In the genomic region with DNA sequence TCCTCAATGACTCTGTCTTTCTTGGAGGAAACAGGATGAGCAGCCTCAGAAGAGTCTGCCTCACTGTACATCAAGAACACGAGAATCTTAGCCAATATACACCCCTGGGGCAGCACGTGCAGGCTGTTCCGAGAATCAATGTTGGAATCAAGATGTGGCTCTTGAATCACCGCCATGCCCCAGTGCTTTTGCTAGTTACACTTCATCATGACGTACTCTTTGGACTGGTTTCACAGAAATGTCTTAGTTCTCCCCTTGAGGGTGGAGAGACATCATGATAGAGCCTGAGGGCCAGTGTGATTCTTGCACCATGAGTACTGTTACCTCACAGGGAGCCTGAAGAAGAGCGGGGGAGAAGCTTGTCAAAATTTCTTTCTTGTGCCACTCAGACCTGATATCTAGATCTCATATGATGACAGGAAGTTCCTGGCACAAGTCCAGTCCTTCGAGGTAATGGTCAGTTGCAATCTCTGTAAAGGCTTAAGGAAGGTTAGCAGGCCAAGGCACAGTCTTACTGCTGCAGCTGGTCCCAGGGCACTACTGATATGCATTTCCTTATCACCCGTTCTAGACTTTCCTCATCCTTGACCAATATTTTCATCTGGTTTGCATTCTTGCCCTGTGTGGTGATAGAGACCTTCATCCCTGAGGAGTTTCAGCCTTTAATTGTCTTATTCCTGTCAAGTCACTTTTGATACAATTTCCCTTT, we compare ENCODE assay signal across 15 cellular contexts. TPM values are rescaled to one million over a fixed set of nuclear protein-coding genes. Genes with fewer than 3 reads are reported as not detected.
DNase-seq lines count a peak whose midpoint lies in the region; ATAC-seq, FAIRE-seq and TF ChIP-seq lines count a peak whose summit lies in the region.
"Had no signal": no experiment of that assay in that cellular context is flagged by ENCODE, and none has a peak within 500 bp of the region (broad histone marks: within the 10 kb centered on the region; RNA-seq: fewer than 3 reads in every experiment).

No MANE protein-coding gene starts in this region.

- no peaks in the 10 kb centered on the region for H3K36me3 ChIP-seq in neural progenitor cell

- POLR2A ChIA-PET in A549 (lab: Yijun Ruan, JAX), result no interaction called here

- TF ChIP-seq RAD21 in A549 (conservative IDR thresholded peaks at IDR 0.05 in 1 of 2, IDR thresholded peaks at IDR 0.05 in 1 of 2), result no peak

- H3K4me1 ChIP-seq in A549 (peaks cover 77% of the 10 kb centered on the region), neural progenitor cell (peaks cover 8% of the 10 kb centered on the region)

- H3K4me3 Mint-ChIP-seq in neural progenitor cell, result no peak overlapping the region
- H3K4me3 Mint-ChIP-seq: natural killer cell; stimulated activated naive B cell treated with anti-CD40 and anti-IgM and Interleukin-4, amounts not matched to agents 10 μg/mL and 1 μg/mL and 100 μg/mL, for 72 hours had no signal

- no peak for TF ChIP-seq CTCF in A549 (IDR thresholded peaks at IDR 0.05)
- TF ChIP-seq CTCF in neural progenitor cell (IDR thresholded peaks at IDR 0.05), result no peak

- H3K27me3 Mint-ChIP-seq in neural progenitor cell (ENCODE audit: insufficient read depth, low read depth), result no peaks in the 10 kb centered on the region
- H3K27me3 Mint-ChIP-seq: stimulated activated naive B cell treated with anti-CD40 and anti-IgM and Interleukin-4, amounts not matched to agents 10 μg/mL and 1 μg/mL and 100 μg/mL, for 72 hours had no signal

- no peak overlapping the region for H2AFZ ChIP-seq in neural progenitor cell (replicated peaks)

- no peaks in the 10 kb centered on the region for H4K20me1 ChIP-seq in neural progenitor cell (ENCODE audit: low read depth)

- peak; percentile 56 to 65; a peak in 5 of 6 replicates for ATAC-seq in A549
- no peak for ATAC-seq in HG03025 (IDR thresholded peaks at IDR 0.05; ENCODE audit: low FRiP score, unreplicated experiment)
- ATAC-seq: stimulated activated naive B cell treated with anti-CD40 and anti-IgM and Interleukin-4, amounts not matched to agents 10 μg/mL and 1 μg/mL and 100 μg/mL, for 72 hours had no signal

- peak overlapping the region; percentile 61 for H3K4me2 ChIP-seq in A549
- H3K4me2 ChIP-seq in neural progenitor cell, result no peak overlapping the region
- H3K4me2 ChIP-seq: SK-N-SH had no signal

- peak overlapping the region; percentile 68 to 77 for H3K27ac ChIP-seq in A549
- H3K27ac ChIP-seq in neural progenitor cell, result no peak overlapping the region

- no peaks in the 10 kb centered on the region for H3K36me3 Mint-ChIP-seq in neural progenitor cell
- H3K36me3 Mint-ChIP-seq: natural killer cell; stimulated activated naive B cell treated with anti-CD40 and anti-IgM and Interleukin-4, amounts not matched to agents 10 μg/mL and 1 μg/mL and 100 μg/mL, for 72 hours had no signal

- FAIRE-seq in A549 (lab: Jason Lieb, UNC), result no peak

- no peak overlapping the region for H3K27ac Mint-ChIP-seq in neural progenitor cell
- H3K27ac Mint-ChIP-seq: natural killer cell; stimulated activated naive B cell treated with anti-CD40 and anti-IgM and Interleukin-4, amounts not matched to agents 10 μg/mL and 1 μg/mL and 100 μg/mL, for 72 hours had no signal

- H3F3A ChIP-seq in neural progenitor cell (ENCODE audit: low read depth), result no peaks in the 10 kb centered on the region

- DNase-seq in A549 (ENCODE audit: low read depth in 1 of 2, low spot score in 1 of 2) (peak in 1 of 2 experiments; percentile 66), fibroblast of peridontal ligament (ENCODE audit: extremely low read depth) (peak; percentile 69), mucosa of gallbladder (ENCODE audit: low spot score) (peak; percentile 56), neural progenitor cell (ENCODE audit: low spot score) (no peak), NCI-H345 (lab: John Stamatoyannopoulos, UW) (no peak), C1 segment of cervical spinal cord (lab: John Stamatoyannopoulos, UW) (no peak)
- DNase-seq: activated naive CD4-positive, alpha-beta T cell treated with anti-CD3 and anti-CD28 coated beads, Interleukin-2, amount 50 U/mL, for 16 hours; dermis blood vessel endothelial cell; natural killer cell; NCI-H1417 treated with DMSO at 0.1 percent for 48 hours; NCI-H526 treated with DMSO at 0.1 percent for 48 hours; SK-N-SH; stimulated activated naive B cell treated with anti-CD40 and anti-IgM and Interleukin-4, amounts not matched to agents 10 μg/mL and 1 μg/mL and 100 μg/mL, for 72 hours had no signal

- H3K9me3 ChIP-seq in A549 (no peaks in the 10 kb centered on the region), neural progenitor cell (ENCODE audit: low read depth) (no peaks in the 10 kb centered on the region)
- H3K9me3 ChIP-seq: SK-N-SH had no signal

- H3K4me3 ChIP-seq in A549, result no peak overlapping the region
- no peak overlapping the region for H3K4me3 ChIP-seq in neural progenitor cell

- CTCF ChIA-PET in A549 (lab: Yijun Ruan, JAX), result interaction anchor here (1.7 to 3.3 kb wide), 3 partner anchors 14 to 322 kb away, joined by 9 to 16 read pairs (median 10); no protein-coding TSS in a partner anchor

- H3K79me2 ChIP-seq in neural progenitor cell (ENCODE audit: low read depth), result no peaks in the 10 kb centered on the region

- no peak for TF ChIP-seq POLR2A in A549 (IDR thresholded peaks at IDR 0.05; ENCODE audit: low read length)

- 53% methylated on average over 8 of the region's 8 CpGs for whole genome bisulfite sequencing in A549 (ENCODE audit: missing lambda C conversion rate)

- H3K9ac ChIP-seq in neural progenitor cell, result no peak overlapping the region
- H3K9ac ChIP-seq: SK-N-SH had no signal

- TF ChIP-seq EP300 in A549 (IDR thresholded peaks at IDR 0.05), result peak; percentile 32 to 70; a peak in 2 of 5 replicates

- no peaks in the 10 kb centered on the region for H3K27me3 ChIP-seq in neural progenitor cell

- peaks cover 13% of the 10 kb centered on the region for H3K4me1 Mint-ChIP-seq in neural progenitor cell

- no peaks in the 10 kb centered on the region for H3K9me3 Mint-ChIP-seq in neural progenitor cell
- H3K9me3 Mint-ChIP-seq: natural killer cell; stimulated activated naive B cell treated with anti-CD40 and anti-IgM and Interleukin-4, amounts not matched to agents 10 μg/mL and 1 μg/mL and 100 μg/mL, for 72 hours had no signal

TF ChIP-seq in A549, 52 proteins besides CTCF, POLR2A, EP300 and RAD21 (continues in another document):
- TF ChIP-seq, protein P1, sequence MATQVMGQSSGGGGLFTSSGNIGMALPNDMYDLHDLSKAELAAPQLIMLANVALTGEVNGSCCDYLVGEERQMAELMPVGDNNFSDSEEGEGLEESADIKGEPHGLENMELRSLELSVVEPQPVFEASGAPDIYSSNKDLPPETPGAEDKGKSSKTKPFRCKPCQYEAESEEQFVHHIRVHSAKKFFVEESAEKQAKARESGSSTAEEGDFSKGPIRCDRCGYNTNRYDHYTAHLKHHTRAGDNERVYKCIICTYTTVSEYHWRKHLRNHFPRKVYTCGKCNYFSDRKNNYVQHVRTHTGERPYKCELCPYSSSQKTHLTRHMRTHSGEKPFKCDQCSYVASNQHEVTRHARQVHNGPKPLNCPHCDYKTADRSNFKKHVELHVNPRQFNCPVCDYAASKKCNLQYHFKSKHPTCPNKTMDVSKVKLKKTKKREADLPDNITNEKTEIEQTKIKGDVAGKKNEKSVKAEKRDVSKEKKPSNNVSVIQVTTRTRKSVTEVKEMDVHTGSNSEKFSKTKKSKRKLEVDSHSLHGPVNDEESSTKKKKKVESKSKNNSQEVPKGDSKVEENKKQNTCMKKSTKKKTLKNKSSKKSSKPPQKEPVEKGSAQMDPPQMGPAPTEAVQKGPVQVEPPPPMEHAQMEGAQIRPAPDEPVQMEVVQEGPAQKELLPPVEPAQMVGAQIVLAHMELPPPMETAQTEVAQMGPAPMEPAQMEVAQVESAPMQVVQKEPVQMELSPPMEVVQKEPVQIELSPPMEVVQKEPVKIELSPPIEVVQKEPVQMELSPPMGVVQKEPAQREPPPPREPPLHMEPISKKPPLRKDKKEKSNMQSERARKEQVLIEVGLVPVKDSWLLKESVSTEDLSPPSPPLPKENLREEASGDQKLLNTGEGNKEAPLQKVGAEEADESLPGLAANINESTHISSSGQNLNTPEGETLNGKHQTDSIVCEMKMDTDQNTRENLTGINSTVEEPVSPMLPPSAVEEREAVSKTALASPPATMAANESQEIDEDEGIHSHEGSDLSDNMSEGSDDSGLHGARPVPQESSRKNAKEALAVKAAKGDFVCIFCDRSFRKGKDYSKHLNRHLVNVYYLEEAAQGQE (IDR thresholded peaks at IDR 0.05), result no peak
- no peak for TF ChIP-seq PHF8 (IDR thresholded peaks at IDR 0.05; ENCODE audit: borderline replicate concordance, low read depth)

TF ChIP-seq in PFSK-1, 5 proteins besides CTCF, POLR2A, EP300 and RAD21:
- peak; percentile 62 for TF ChIP-seq FOXP2 (optimal IDR thresholded peaks at IDR 0.05; ENCODE audit: borderline replicate concordance, extremely low read depth, extremely low read length, insufficient read depth)
- no peak for TF ChIP-seq POLR2AphosphoS5 (IDR thresholded peaks at IDR 0.05; ENCODE audit: low read depth, low read length)
- no peak for TF ChIP-seq SIN3A (IDR thresholded peaks at IDR 0.05; ENCODE audit: borderline replicate concordance, insufficient read depth, low read length)
- no peak for TF ChIP-seq TAF1 (IDR thresholded peaks at IDR 0.05; ENCODE audit: borderline replicate concordance, insufficient read depth, low read length)

RNA-seq across cellular contexts. Expression of a gene that starts 28.2 kb away (rescaled TPM):
- polyA plus RNA-seq in A549 (2011; rRNA removed) (32.4 and 34.4 TPM in 2 replicates), A549 (2017; fragmentation: RNase III; extraction: RNeasy Plus Mini Kit Qiagen cat#74134 plus additional on column Dnase treatment) (11.6 to 14.0 TPM (median 11.7 TPM) in 3 replicates)
- 5.2 and 6.9 TPM in 2 replicates for polyA plus RNA-seq in A549 (2012; cell fraction: cytosol; rRNA removed)
- 3.2 and 5.4 TPM in 2 replicates for polyA plus RNA-seq in A549 (2012; cell fraction: nucleus; rRNA removed)
- 15.4 and 26.1 TPM in 2 replicates for polyA minus RNA-seq in A549 (2011; rRNA and poly(A)+ RNA removed)
- 0.20 TPM for polyA plus RNA-seq in PFSK-1 (2012; ENCODE audit: insufficient read length, low read depth)
- total RNA-seq in mucosa of gallbladder (4.8 TPM), neural progenitor cell (ENCODE audit: low replicate concordance) (0.32 and 0.62 TPM in 2 replicates)

Comparison
In these comparisons a context has a peak if more than half of its experiments do, and no peak if none do; other contexts are left out.
1. DNase-seq: peak in fibroblast of peridontal ligament (single experiment) and mucosa of gallbladder (single experiment); none in neural progenitor cell (single experiment), NCI-H345 (single experiment) and C1 segment of cervical spinal cord (0 of 14).